In the genomic region with DNA sequence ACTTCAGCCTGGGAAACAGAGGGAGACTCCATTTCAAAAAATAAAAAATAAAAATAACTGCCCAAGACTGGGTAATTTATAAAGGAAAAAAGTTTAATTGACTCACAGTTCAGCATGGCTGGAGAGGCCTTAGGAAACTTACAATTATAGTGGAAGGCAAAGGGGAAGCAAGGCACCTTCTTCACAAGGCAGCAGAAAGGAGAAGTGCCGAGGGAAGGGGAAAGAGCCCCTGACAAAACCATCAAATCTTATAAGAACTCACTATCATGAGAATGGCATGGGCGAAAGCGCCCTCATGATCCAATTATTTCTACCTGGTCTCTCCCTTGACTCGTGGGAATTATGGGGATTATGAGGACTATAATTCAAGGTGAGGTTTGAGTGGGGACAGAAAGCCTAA, we compare ENCODE assay signal across 21 cellular contexts.
"Had no signal": no experiment of that assay in that cellular context is flagged by ENCODE, and none has a peak within 500 bp of the region (broad histone marks: within the 10 kb centered on the region; RNA-seq: fewer than 3 reads in every experiment).

No MANE protein-coding gene starts in this region.

- H3K9me3 ChIP-seq: SJCRH30 had no signal

- H3K4me3 ChIP-seq: SJCRH30 had no signal

- ATAC-seq: SK-N-SH treated with all-trans-retinoic acid at 6 μM for 48 hours, T-helper 17 cell had no signal

- H3K27me3 ChIP-seq: SJCRH30 had no signal

- H3K27ac ChIP-seq: SJCRH30 had no signal

- DNase-seq: Karpas-422, KG1, MM.1S, NCI-H1105, NCI-H1417, NCI-H1436 treated with DMSO at 0.1 percent for 48 hours, NCI-H1694, NCI-H187 treated with DMSO at 0.1 percent for 48 hours, NCI-H2029 treated with DMSO at 0.1 percent for 48 hours, NCI-H2171 treated with DMSO at 0.1 percent for 48 hours, NCI-H345, NCI-H446 treated with DMSO at 0.1 percent for 48 hours, NCI-H524, NCI-H526 treated with DMSO at 0.1 percent for 48 hours, NCI-H774, Right ventricle myocardium superior, RPMI8226, SJCRH30, T-helper 1 cell, T-helper 17 cell had no signal

- H3K4me1 ChIP-seq: SJCRH30 had no signal

- H3K36me3 ChIP-seq: SJCRH30 had no signal
